12 cellular contexts compared by ENCODE assay signal in genomic region chr9:121272401-121272948, GRCh38. TPM values are rescaled to one million over a fixed set of nuclear protein-coding genes. Genes with fewer than 3 reads are reported as not detected.
A peak's percentile ranks its signal among the peaks of the same experiment; 100 is the strongest.
DNase-seq lines count a peak whose midpoint lies in the region; ATAC-seq and TF ChIP-seq lines count a peak whose summit lies in the region.
"Had no signal": no experiment of that assay in that cellular context is flagged by ENCODE, and none has a peak within 500 bp of the region (broad histone marks: within the 10 kb centered on the region; RNA-seq: fewer than 3 reads in every experiment).

No MANE protein-coding gene starts in this region.

- ATAC-seq in left lung (no peak), HG03354 (IDR thresholded peaks at IDR 0.05; ENCODE audit: poor library complexity, severe bottlenecking, unreplicated experiment) (no peak)

- CTCF ChIA-PET in BJ (lab: Yijun Ruan, JAX) = interaction anchor here (0.8 to 5.6 kb wide), 7 partner anchors 10 to 59 kb away, joined by 3 to 31 read pairs (median 4); no protein-coding TSS in a partner anchor

- no peak for DNase-seq in BJ (ENCODE audit: low read depth)
- DNase-seq in amniotic epithelial cell (ENCODE audit: low read depth) = peak; percentile 75
- no peak for DNase-seq in left lung
- no peak for DNase-seq in AG20443 (ENCODE audit: low spot score)
- DNase-seq in NCI-H2081 treated with DMSO at 0.1 percent for 48 hours (lab: John Stamatoyannopoulos, UW) = no peak
- no peak for DNase-seq in NCI-H526 (lab: John Stamatoyannopoulos, UW)
- DNase-seq: activated CD8-positive, alpha-beta memory T cell treated with anti-CD3 and anti-CD28 coated beads for 24 hours; activated naive CD4-positive, alpha-beta T cell treated with anti-CD3 and anti-CD28 coated beads, Interleukin-2, amount 10 ng/mL, durations not matched to agents 7 days and 5 days; BE2C; NCI-H2171 had no signal

- H3K27me3 ChIP-seq in BJ (ENCODE audit: control insufficient read depth, insufficient read depth, low read length) (no peaks in the 10 kb centered on the region), left lung (no peaks in the 10 kb centered on the region)

- POLR2A ChIA-PET in BJ (lab: Charles Lee) = no interaction called here

- peaks cover 34 to 61% of the 10 kb centered on the region in 2 donors for H3K4me1 ChIP-seq in left lung
- H3K4me1 ChIP-seq: BE2C had no signal

- intact Hi-C loops in left lung (cut with DNase I) = no loop called here

- H3K27ac ChIP-seq in left lung = peak overlapping the region; percentile 74 to 85
- H3K27ac ChIP-seq in skin epidermis = peak overlapping the region in 20 of 21 experiments; percentile 29 to 93 (median 72)

- TF ChIP-seq CTCF in BJ (IDR thresholded peaks at IDR 0.05; ENCODE audit: insufficient read depth, low read depth, low read length) = no peak
- TF ChIP-seq CTCF in left lung (IDR thresholded peaks at IDR 0.05) = no peak

- H3K36me3 ChIP-seq in BJ (ENCODE audit: control insufficient read depth, insufficient read depth, low read length) = peaks cover 5% of the 10 kb centered on the region; the same call in 1 of the 2 replicates
- H3K36me3 ChIP-seq in left lung = no peaks in the 10 kb centered on the region
- H3K36me3 ChIP-seq: BE2C had no signal

- no peaks in the 10 kb centered on the region for H3K9me3 ChIP-seq in left lung
- H3K9me3 ChIP-seq: BE2C had no signal

- H3K4me3 ChIP-seq in BJ (ENCODE audit: low read depth, low read length) = peak overlapping the region; percentile 4; the same call in 1 of the 2 replicates
- H3K4me3 ChIP-seq in left lung = no peak overlapping the region
- H3K4me3 ChIP-seq in skin epidermis = no peak overlapping the region

RNA-seq across cellular contexts. Expression of gene GSN, which starts 4.5 kb away (rescaled TPM):
- 493 and 765 TPM in 2 replicates for polyA plus RNA-seq in BJ (2011; rRNA removed)
- 523 and 815 TPM in 2 replicates for polyA minus RNA-seq in BJ (2011; rRNA and poly(A)+ RNA removed)
- 100 to 1,000 TPM; 395 to 485 TPM for total RNA-seq in left lung
